ENCODE assay signal across 13 cellular contexts in the genomic region with DNA sequence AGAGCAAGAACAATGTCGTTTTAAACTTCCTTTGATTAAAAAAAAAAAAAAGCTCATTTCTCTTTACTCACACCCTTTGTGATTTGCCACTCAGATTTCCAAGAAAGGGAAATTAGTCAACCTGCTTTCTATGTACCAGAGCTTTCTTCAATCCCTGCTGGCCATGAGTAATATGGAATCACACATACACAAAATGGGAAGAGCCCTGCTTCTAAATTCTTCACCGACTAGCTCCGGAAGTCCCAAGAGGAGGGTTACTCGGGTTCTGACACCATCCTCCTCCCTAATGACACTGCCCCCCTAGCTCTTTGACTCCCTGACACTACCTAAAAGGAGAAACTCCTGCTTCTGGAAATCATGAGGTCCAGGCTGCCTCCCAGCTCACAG.
DNase-seq lines count a peak whose midpoint lies in the region; ATAC-seq, FAIRE-seq and TF ChIP-seq lines count a peak whose summit lies in the region.
"Had no signal": no experiment of that assay in that cellular context is flagged by ENCODE, and none has a peak within 500 bp of the region (broad histone marks: within the 10 kb centered on the region; RNA-seq: fewer than 3 reads in every experiment).

No MANE protein-coding gene starts in this region.

- intact Hi-C loops in CD4-positive, alpha-beta T cell (cut with DNase I, micrococcal nuclease): no loop called here

- POLR2A ChIA-PET in CD4-positive, alpha-beta T cell (lab: Charles Lee): interaction anchor here (1.0 to 1.9 kb wide), 4 partner anchors 8 to 325 kb away, joined by 3 to 16 read pairs (median 4); partner anchors contain the start of gene TAF3

- H3K36me3 ChIP-seq in SU-DHL-6 (ENCODE audit: low read length) (no peaks in the 10 kb centered on the region), upper lobe of left lung (no peaks in the 10 kb centered on the region)

- H3K9me3 ChIP-seq in CD4-positive, alpha-beta T cell (ENCODE audit: control insufficient read depth, low read length): no peaks in the 10 kb centered on the region
- H3K9me3 ChIP-seq in SU-DHL-6 (ENCODE audit: insufficient read depth, low read length) (no peaks in the 10 kb centered on the region), upper lobe of left lung (no peaks in the 10 kb centered on the region)

- no peak for DNase-seq in CD4-positive, alpha-beta T cell
- DNase-seq in upper lobe of left lung (no peak), GM12892 (ENCODE audit: insufficient read length) (no peak), HCEC 1CT (no peak), GM10266 (ENCODE audit: extremely low spot score) (no peak)
- DNase-seq: activated CD4-positive, alpha-beta T cell treated with anti-CD3 and anti-CD28 coated beads, Interleukin-2, amount 50 U/mL, for 4 hours; Calu3; NCI-H187 treated with DMSO at 0.1 percent for 48 hours had no signal

- no peaks in the 10 kb centered on the region for H3K36me3 Mint-ChIP-seq in CD4-positive, alpha-beta T cell (ENCODE audit: low read depth)

- H3K9me3 Mint-ChIP-seq in CD4-positive, alpha-beta T cell: peaks cover 5% of the 10 kb centered on the region

- no peak for TF ChIP-seq EP300 in upper lobe of left lung (IDR thresholded peaks at IDR 0.05)

- TF ChIP-seq POLR2A in upper lobe of left lung (IDR thresholded peaks at IDR 0.05): no peak
- TF ChIP-seq POLR2A in GM12892 (IDR thresholded peaks at IDR 0.05; ENCODE audit: low read depth, low read length): no peak

- H3K4me2 ChIP-seq in SU-DHL-6 (ENCODE audit: low read depth, low read length, poor library complexity, severe bottlenecking): peak overlapping the region; percentile 49

- WGBS in upper lobe of left lung, 2 donors: 61 to 68% methylated on average over 4 of the region's 4 CpGs

- no peak for ATAC-seq in CD4-positive, alpha-beta T cell (ENCODE audit: poor library complexity)
- ATAC-seq in GM19025 (IDR thresholded peaks at IDR 0.05; ENCODE audit: low read depth, unreplicated experiment) (peak; percentile 13), HG02798 (IDR thresholded peaks at IDR 0.05; ENCODE audit: poor library complexity, unreplicated experiment) (peak; percentile 27), upper lobe of left lung (ENCODE audit: low FRiP score in 2 of 2) (no peak)

- H3K9ac ChIP-seq in SU-DHL-6 (ENCODE audit: low read length): no peak overlapping the region

- CTCF ChIA-PET in CD4-positive, alpha-beta T cell (lab: Charles Lee): interaction anchor here (0.6 kb wide), 1 partner anchor 406 kb away, joined by 4 read pairs; no protein-coding TSS in a partner anchor

- no peaks in the 10 kb centered on the region for H3K9me2 ChIP-seq in SU-DHL-6 (replicated peaks; ENCODE audit: insufficient read depth, low read length)

- H3K79me2 ChIP-seq in SU-DHL-6 (ENCODE audit: insufficient read depth, low read length): no peaks in the 10 kb centered on the region

- TF ChIP-seq CTCF in CD4-positive, alpha-beta T cell (IDR thresholded peaks at IDR 0.05): no peak
- no peak for TF ChIP-seq CTCF in SU-DHL-6 (IDR thresholded peaks at IDR 0.05; ENCODE audit: insufficient read depth, low read length, poor library complexity, severe bottlenecking)
- TF ChIP-seq CTCF in upper lobe of left lung (IDR thresholded peaks at IDR 0.05): no peak
- TF ChIP-seq CTCF in GM10266 (IDR thresholded peaks at IDR 0.05; ENCODE audit: control insufficient read depth, insufficient read depth, low read depth, missing control alignments): no peak

- FAIRE-seq in GM12892 (lab: Jason Lieb, UNC): no peak
- FAIRE-seq: keratinocyte had no signal

- H3K27ac Mint-ChIP-seq in CD4-positive, alpha-beta T cell: peak overlapping the region; percentile 15

- peaks cover 0 to 13% (median 10%) of the 10 kb centered on the region in 4 donors for H3K4me1 ChIP-seq in upper lobe of left lung

- H3K27me3 ChIP-seq in CD4-positive, alpha-beta T cell (ENCODE audit: control insufficient read depth, insufficient read depth, low read length): no peaks in the 10 kb centered on the region
- H3K27me3 ChIP-seq in SU-DHL-6 (ENCODE audit: low read length): no peaks in the 10 kb centered on the region
- no peaks in the 10 kb centered on the region for H3K27me3 ChIP-seq in upper lobe of left lung

- H3F3A ChIP-seq in SU-DHL-6 (ENCODE audit: insufficient read depth): no peaks in the 10 kb centered on the region

- H2AFZ ChIP-seq in SU-DHL-6 (ENCODE audit: low read depth, low read length, severe bottlenecking): no peak overlapping the region

- no peaks in the 10 kb centered on the region for H3K27me3 Mint-ChIP-seq in CD4-positive, alpha-beta T cell

- H3K4me3 ChIP-seq in SU-DHL-6 (ENCODE audit: insufficient read depth, low read length, poor library complexity, severe bottlenecking): no peak overlapping the region
- H3K4me3 ChIP-seq in upper lobe of left lung: no peak overlapping the region

- H4K20me1 ChIP-seq in SU-DHL-6 (ENCODE audit: low read depth, low read length): no peaks in the 10 kb centered on the region

- no peak overlapping the region for H3K27ac ChIP-seq in CD4-positive, alpha-beta T cell (ENCODE audit: low read depth, low read length)
- no peak overlapping the region for H3K27ac ChIP-seq in SU-DHL-6 (ENCODE audit: low read depth, low read length)
- no peak overlapping the region for H3K27ac ChIP-seq in upper lobe of left lung
- H3K27ac ChIP-seq: RWPE1 had no signal

- H3K4me3 Mint-ChIP-seq in CD4-positive, alpha-beta T cell: no peak overlapping the region

- H3K4me1 Mint-ChIP-seq in CD4-positive, alpha-beta T cell (ENCODE audit: low read depth): peaks cover 76% of the 10 kb centered on the region

Comparison
In these comparisons a context has a peak if more than half of its experiments do, and no peak if none do; other contexts are left out.
1. ATAC-seq: peak in GM19025 (single experiment) and HG02798 (single experiment); none in CD4-positive, alpha-beta T cell (single experiment) and upper lobe of left lung (0 of 2).